In the genomic region with DNA sequence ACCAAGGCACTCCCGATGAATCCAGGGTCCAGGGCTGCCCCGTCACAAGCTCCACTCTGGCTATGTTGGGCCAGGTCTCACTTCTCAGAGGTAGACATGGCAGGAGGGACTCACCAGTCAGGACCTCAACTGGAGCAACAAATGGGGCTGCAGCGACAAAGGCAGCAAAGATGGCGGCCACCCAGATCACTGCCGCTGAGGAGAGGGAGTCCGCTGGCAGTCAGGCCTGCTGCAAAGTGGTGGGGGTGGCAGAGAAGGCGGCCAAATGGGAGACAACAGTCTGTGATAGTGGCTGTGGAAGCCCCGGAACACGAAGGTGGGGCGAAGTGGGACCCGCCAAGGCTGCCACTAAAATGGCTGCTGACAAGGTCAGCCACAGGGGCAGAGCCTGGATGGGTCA, we compare ENCODE assay signal across 23 cellular contexts.
"Had no signal": no experiment of that assay in that cellular context is flagged by ENCODE, and none has a peak within 500 bp of the region (broad histone marks: within the 10 kb centered on the region; RNA-seq: fewer than 3 reads in every experiment).

No MANE protein-coding gene starts in this region.

- H3K36me3 ChIP-seq: colonic mucosa, esophagus squamous epithelium, gastrocnemius medialis, heart right ventricle, left lung, lower lobe of right lung had no signal

- H3K27ac Mint-ChIP-seq: dendritic cell treated with granulocyte-macrophage colony-stimulating factor and Interleukin-4, amounts not matched to agents 40 ng/mL and 50 ng/mL, for 4 days; effector memory CD8-positive, alpha-beta T cell; endodermal cell; mesothelial cell of epicardium had no signal

- H3K9me3 ChIP-seq: colonic mucosa, esophagus squamous epithelium, gastrocnemius medialis, heart right ventricle, left lung, lower lobe of right lung, mucosa of descending colon had no signal

- H3K4me3 Mint-ChIP-seq: dendritic cell treated with granulocyte-macrophage colony-stimulating factor and Interleukin-4, amounts not matched to agents 40 ng/mL and 50 ng/mL, for 4 days; effector memory CD8-positive, alpha-beta T cell; endodermal cell; mesothelial cell of epicardium had no signal

- H3K4me1 ChIP-seq: colonic mucosa, esophagus squamous epithelium, gastrocnemius medialis, heart right ventricle, left lung, lower lobe of right lung had no signal

- H3K4me1 Mint-ChIP-seq: endodermal cell, mesothelial cell of epicardium had no signal

- H3K27ac ChIP-seq: colonic mucosa, epithelial cell of prostate, esophagus squamous epithelium, gastrocnemius medialis, heart right ventricle, left lung, lower lobe of right lung had no signal

- DNase-seq: colonic mucosa; cortex of kidney; effector CD8-positive, alpha-beta T cell; effector memory CD8-positive, alpha-beta T cell; endodermal cell; erythroblast; esophagus squamous epithelium; foreskin fibroblast; foreskin melanocyte; gastrocnemius medialis; glutamatergic neuron; head of caudate nucleus; heart right ventricle; hippocampal formation; left cardiac atrium; left ventricle myocardium superior; lower lobe of right lung; mesenchymal stem cell; mucosa of descending colon had no signal

- H3K36me3 Mint-ChIP-seq: mesothelial cell of epicardium had no signal

- H3K9me3 Mint-ChIP-seq: effector memory CD8-positive, alpha-beta T cell had no signal

- H3K27me3 ChIP-seq: colonic mucosa, esophagus squamous epithelium, left lung had no signal

- H3K4me3 ChIP-seq: colonic mucosa, esophagus squamous epithelium, gastrocnemius medialis, heart right ventricle, left lung, lower lobe of right lung, mucosa of descending colon had no signal
